In genomic region chr7:159317294-159317693, GRCh38 we compare ENCODE assay signal across 21 cellular contexts.
"Had no signal": no experiment of that assay in that cellular context is flagged by ENCODE, and none has a peak within 500 bp of the region (broad histone marks: within the 10 kb centered on the region; RNA-seq: fewer than 3 reads in every experiment).

No MANE protein-coding gene starts in this region.

- H3K27ac ChIP-seq: hepatocyte, left ventricle myocardium inferior, lower lobe of right lung, suprapubic skin, thyroid gland, uterus had no signal

- H3K79me2 ChIP-seq: hepatocyte had no signal

- H3K4me1 ChIP-seq: left ventricle myocardium inferior, lower lobe of right lung, suprapubic skin, thyroid gland, uterus had no signal

- ATAC-seq: left cardiac atrium; lower lobe of right lung; natural killer cell; right cardiac atrium; stimulated activated effector memory CD8-positive, alpha-beta T cell treated with anti-CD3 and anti-CD28 coated beads, Interleukin-12 subunit alpha, Interleukin-12 subunit beta, amount 100 ng/mL, for 72 hours; stimulated activated naive CD8-positive, alpha-beta T cell treated with anti-CD3 and anti-CD28 coated beads, Interleukin-15, Interleukin-2, amounts not matched to agents 100 U/mL and 50 U/mL, for 24 hours had no signal

- H3K36me3 ChIP-seq: left ventricle myocardium inferior, lower lobe of right lung, suprapubic skin, thyroid gland, uterus had no signal

- FAIRE-seq: endothelial cell of umbilical vein, kidney had no signal

- H2AFZ ChIP-seq: hepatocyte had no signal

- H3K9me3 ChIP-seq: lower lobe of right lung, suprapubic skin, thyroid gland, uterus had no signal

- H3K4me3 ChIP-seq: hepatocyte, left ventricle myocardium inferior, lower lobe of right lung, smooth muscle cell, suprapubic skin, thyroid gland, uterus had no signal

- H3K27me3 ChIP-seq: hepatocyte, suprapubic skin, thyroid gland, uterus had no signal

- DNase-seq: effector CD4-positive, alpha-beta T cell; endodermal cell; erythroblast; foreskin melanocyte; head of caudate nucleus; kidney; left cardiac atrium; left ventricle myocardium inferior; lower lobe of right lung; natural killer cell; right cardiac atrium; stimulated activated CD4-positive, alpha-beta T cell treated with anti-CD3 and anti-CD28 coated beads, Interleukin-4, amount 100 ng/mL, for 1 hour; stimulated activated CD8-positive, alpha-beta memory T cell treated with anti-CD3 and anti-CD28 coated beads, Interleukin-4, amount 100 ng/mL, for 48 hours; stimulated activated naive CD8-positive, alpha-beta T cell treated with anti-CD3 and anti-CD28 coated beads, Interleukin-15, Interleukin-2, amounts not matched to agents 100 U/mL and 50 U/mL, for 24 hours; thyroid gland; uterus had no signal

- H3K4me2 ChIP-seq: hepatocyte, smooth muscle cell had no signal
